Comparison of ENCODE assay signal across 16 cellular contexts in genomic region chr13:94305463-94305862, GRCh38.
DNase-seq lines count a peak whose midpoint lies in the region; ATAC-seq, FAIRE-seq and TF ChIP-seq lines count a peak whose summit lies in the region.
"Had no signal": no experiment of that assay in that cellular context is flagged by ENCODE, and none has a peak within 500 bp of the region (broad histone marks: within the 10 kb centered on the region; RNA-seq: fewer than 3 reads in every experiment).

No MANE protein-coding gene starts in this region.

- H3K27ac Mint-ChIP-seq in Calu3 (ENCODE audit: unreplicated experiment) = no peak overlapping the region
- H3K27ac Mint-ChIP-seq: activated CD8-positive, alpha-beta memory T cell treated with anti-CD3 and anti-CD28 coated beads, Interleukin-2, amount 10 ng/mL, durations not matched to agents 7 days and 5 days; T-helper 1 cell treated with Interleukin-12 subunit alpha and Interleukin-12 subunit beta and Interleukin-4 antibody, amounts not matched to agents 30 μg/mL and 1 μg/mL, for 36 hours had no signal

- no TSS peak for BruUV-seq in Calu3 (replicated peaks; lab: Mats Ljungman, UMichigan)

- no peak overlapping the region for H3K4me3 ChIP-seq in body of pancreas
- H3K4me3 ChIP-seq in right cardiac atrium (ENCODE audit: low read length) = no peak overlapping the region
- H3K4me3 ChIP-seq: heart left ventricle had no signal

- ATAC-seq in activated CD4-positive, CD25-positive, alpha-beta regulatory T cell treated with anti-CD3 and anti-CD28 coated beads, Interleukin-2, amount 50 U/mL, for 24 hours = peak; percentile 13 to 59
- ATAC-seq in body of pancreas (peak; percentile 40), right cardiac atrium (peak; percentile 53 to 87)
- ATAC-seq: activated CD8-positive, alpha-beta memory T cell treated with anti-CD3 and anti-CD28 coated beads, Interleukin-2, amount 10 ng/mL, durations not matched to agents 7 days and 5 days had no signal

- WGBS in body of pancreas, 2 donors = 66 to 74% methylated on average over 1 of the region's 1 CpG
- WGBS in right cardiac atrium = 52% methylated on average over 1 of the region's 1 CpG

- H3K36me3 Mint-ChIP-seq in Calu3 (ENCODE audit: insufficient read depth, unreplicated experiment) = no peaks in the 10 kb centered on the region
- H3K36me3 Mint-ChIP-seq: brain had no signal

- DNase-seq in activated CD4-positive, CD25-positive, alpha-beta regulatory T cell treated with anti-CD3 and anti-CD28 coated beads, Interleukin-2, amount 50 U/mL, for 72 hours = no peak
- DNase-seq in body of pancreas = peak in 1 of 4 donors; percentile 19
- DNase-seq in right cardiac atrium = no peak
- DNase-seq in urothelium cell line (ENCODE audit: low spot score) = peak; percentile 39
- no peak for DNase-seq in Calu3
- no peak for DNase-seq in NCI-H1694 treated with DMSO at 0.1 percent for 48 hours (lab: John Stamatoyannopoulos, UW)
- DNase-seq in stimulated activated CD8-positive, alpha-beta memory T cell treated with anti-CD3 and anti-CD28 coated beads, Interleukin-4, amount 100 ng/mL, for 48 hours = no peak
- DNase-seq: activated CD8-positive, alpha-beta memory T cell treated with anti-CD3 and anti-CD28 coated beads, Interleukin-2, amount 10 ng/mL, durations not matched to agents 7 days and 5 days; GDM1; H7; heart left ventricle; NCI-H524; stimulated activated naive CD4-positive, alpha-beta T cell had no signal

- TF ChIP-seq CTCF in body of pancreas (IDR thresholded peaks at IDR 0.05) (no peak), Calu3 (IDR thresholded peaks at IDR 0.05; ENCODE audit: unreplicated experiment) (no peak)

- CTCF ChIA-PET in Calu3 (lab: Charles Lee) = no interaction called here

- peaks cover 4% of the 10 kb centered on the region for H3K4me1 ChIP-seq in body of pancreas
- H3K4me1 ChIP-seq in right cardiac atrium (ENCODE audit: control insufficient read depth, insufficient read depth, low read length) = no peaks in the 10 kb centered on the region

- H3K9me3 ChIP-seq in body of pancreas (no peaks in the 10 kb centered on the region), right cardiac atrium (ENCODE audit: control insufficient read depth, low read length) (no peaks in the 10 kb centered on the region)
- H3K9me3 ChIP-seq: heart left ventricle had no signal

- no peaks in the 10 kb centered on the region for H3K27me3 Mint-ChIP-seq in Calu3 (ENCODE audit: unreplicated experiment)

- intact Hi-C loops in body of pancreas (cut with DNase I) = no loop called here
- intact Hi-C loops in right cardiac atrium (cut with DNase I) = no loop called here
- intact Hi-C loops in Calu3 (cut with micrococcal nuclease; ENCODE audit: unreplicated experiment) = no loop called here

- H3K27ac ChIP-seq in body of pancreas = no peak overlapping the region
- no peak overlapping the region for H3K27ac ChIP-seq in right cardiac atrium (ENCODE audit: low read length)

- no peak overlapping the region for H3K4me3 Mint-ChIP-seq in Calu3 (ENCODE audit: low read depth, unreplicated experiment)
- H3K4me3 Mint-ChIP-seq: activated CD8-positive, alpha-beta memory T cell treated with anti-CD3 and anti-CD28 coated beads, Interleukin-2, amount 10 ng/mL, durations not matched to agents 7 days and 5 days; brain; T-helper 1 cell treated with Interleukin-12 subunit alpha and Interleukin-12 subunit beta and Interleukin-4 antibody, amounts not matched to agents 30 μg/mL and 1 μg/mL, for 36 hours had no signal

- H3K27me3 ChIP-seq in body of pancreas (no peaks in the 10 kb centered on the region), right cardiac atrium (ENCODE audit: control insufficient read depth, insufficient read depth) (no peaks in the 10 kb centered on the region)
- H3K27me3 ChIP-seq: heart left ventricle had no signal

- TF ChIP-seq POLR2A in body of pancreas (IDR thresholded peaks at IDR 0.05) = no peak

- no peaks in the 10 kb centered on the region for H3K4me1 Mint-ChIP-seq in Calu3 (ENCODE audit: low read depth, unreplicated experiment)

- H3K9me3 Mint-ChIP-seq in Calu3 (ENCODE audit: low read depth, unreplicated experiment) = no peaks in the 10 kb centered on the region
- H3K9me3 Mint-ChIP-seq: brain had no signal

- H3K36me3 ChIP-seq in body of pancreas (replicated peaks in 1 of 2; ENCODE audit: insufficient read depth in 1 of 2, low read depth in 2 of 2) = no peaks in the 10 kb centered on the region
- H3K36me3 ChIP-seq: heart left ventricle had no signal

- no peak for FAIRE-seq in urothelium cell line (lab: Jason Lieb, UNC)
